In genomic region chr11:93902921-93903320, GRCh38 we compare ENCODE assay signal across 30 cellular contexts. TPM values are rescaled to one million over a fixed set of nuclear protein-coding genes. Genes with fewer than 3 reads are reported as not detected.
"Had no signal": no experiment of that assay in that cellular context is flagged by ENCODE, and none has a peak within 500 bp of the region (broad histone marks: within the 10 kb centered on the region; RNA-seq: fewer than 3 reads in every experiment).

No MANE protein-coding gene starts in this region.

- H3K4me3 ChIP-seq: adrenal gland, body of pancreas, cardiac muscle cell, coronary artery, dorsolateral prefrontal cortex, heart left ventricle, left lung, lower lobe of right lung, ovary, smooth muscle cell, suprapubic skin, tibial artery had no signal

- H3K36me3 ChIP-seq: adrenal gland, cardiac muscle cell, heart left ventricle, left lung, lower lobe of right lung, neutrophil, ovary, suprapubic skin, tibial artery, WERI-Rb-1 had no signal

- H3K27ac ChIP-seq: adrenal gland, body of pancreas, cardiac muscle cell, coronary artery, dorsolateral prefrontal cortex, heart left ventricle, left lung, lower lobe of right lung, neutrophil, ovary, suprapubic skin, tibial artery, WERI-Rb-1 had no signal

- H3K4me1 ChIP-seq: adrenal gland, heart left ventricle, left lung, lower lobe of right lung, suprapubic skin, tibial artery had no signal

- H3K4me2 ChIP-seq: smooth muscle cell had no signal

- DNase-seq: activated CD4-positive, alpha-beta T cell treated with anti-CD3 and anti-CD28 coated beads for 48 hours; activated CD4-positive, alpha-beta T cell treated with anti-CD3 and anti-CD28 coated beads, Interleukin-2, amount 50 U/mL, for 48 hours; activated CD8-positive, alpha-beta memory T cell treated with anti-CD3 and anti-CD28 coated beads for 24 hours; activated effector memory CD4-positive, alpha-beta T cell treated with Interleukin-2 at 50 U/mL for 16 hours; activated naive CD4-positive, alpha-beta T cell treated with Interleukin-2 at 50 U/mL for 16 hours; activated naive CD8-positive, alpha-beta T cell treated with anti-CD3 and anti-CD28 coated beads for 36 hours; adrenal gland; aorta; body of pancreas; dorsolateral prefrontal cortex; effector memory CD4-positive, alpha-beta T cell; erythroblast; heart left ventricle; hypothalamus; left lung; lower lobe of right lung; ovary; stimulated activated CD4-positive, alpha-beta T cell treated with anti-CD3 and anti-CD28 coated beads, Interleukin-15, amount 100 ng/mL, for 24 hours; stimulated activated CD4-positive, alpha-beta T cell treated with anti-CD3 and anti-CD28 coated beads, Interleukin-2, amount 100 ng/mL, for 24 hours; stimulated activated naive B cell treated with anti-CD40 and anti-IgM and Interleukin-4, amounts not matched to agents 10 μg/mL and 1 μg/mL and 100 μg/mL, for 72 hours; T-cell; tibial artery; WERI-Rb-1 had no signal

- H3K27me3 ChIP-seq: adrenal gland, body of pancreas, cardiac muscle cell, dorsolateral prefrontal cortex, heart left ventricle, left lung, neutrophil, ovary, suprapubic skin, tibial artery had no signal

- ATAC-seq: activated CD4-positive, CD25-positive, alpha-beta regulatory T cell treated with anti-CD3 and anti-CD28 coated beads, Interleukin-2, amount 50 U/mL, for 24 hours; body of pancreas; heart left ventricle; left lung; lower lobe of right lung; stimulated activated naive B cell treated with anti-CD40 and anti-IgM and Interleukin-4, amounts not matched to agents 10 μg/mL and 1 μg/mL and 100 μg/mL, for 72 hours; T-cell had no signal

- H3K9me3 ChIP-seq: adrenal gland, body of pancreas, heart left ventricle, left lung, lower lobe of right lung, neutrophil, ovary, suprapubic skin, tibial artery had no signal

RNA-seq across cellular contexts. Expression of gene VSTM5, which starts 52.5 kb away (rescaled TPM):
- total RNA-seq: activated naive CD8-positive, alpha-beta T cell treated with anti-CD3 and anti-CD28 coated beads for 36 hours; body of pancreas; lower lobe of right lung; mesenteric fat pad; T-cell had no signal
- polyA plus RNA-seq: aorta, cardiac muscle cell had no signal
